In genomic region chr7:2513702-2514101, GRCh38 we compare ENCODE assay signal across 18 cellular contexts. TPM values are rescaled to one million over a fixed set of nuclear protein-coding genes. Genes with fewer than 3 reads are reported as not detected.
A peak's percentile ranks its signal among the peaks of the same experiment; 100 is the strongest.
DNase-seq lines count a peak whose midpoint lies in the region; ATAC-seq and TF ChIP-seq lines count a peak whose summit lies in the region.
"Had no signal": no experiment of that assay in that cellular context is flagged by ENCODE, and none has a peak within 500 bp of the region (broad histone marks: within the 10 kb centered on the region; RNA-seq: fewer than 3 reads in every experiment).

No MANE protein-coding gene starts in this region.

- no peaks in the 10 kb centered on the region for H3K36me3 ChIP-seq in WERI-Rb-1
- H3K36me3 ChIP-seq in neuronal stem cell (replicated peaks in 1 of 2; ENCODE audit: control insufficient read depth in 2 of 2, insufficient read depth in 2 of 2, low read length in 2 of 2) = no peaks in the 10 kb centered on the region

- WGBS in neuronal stem cell (ENCODE audit: extremely low coverage in 2 of 2, insufficient read length in 2 of 2, insufficient replicate concordance in 1 of 2), 2 donors = no CpG with 5 or more reads among the region's 7 CpGs

- H3K4me1 ChIP-seq in neuronal stem cell (ENCODE audit: control insufficient read depth in 2 of 2, insufficient read depth in 1 of 2, low read depth in 1 of 2, low read length in 2 of 2) = peaks cover 50 to 63% of the 10 kb centered on the region in 2 donors

- peak overlapping the region; percentile 97 for H3K14ac ChIP-seq in neuronal stem cell (ENCODE audit: low read length)

- no peak overlapping the region for H4K8ac ChIP-seq in neuronal stem cell (ENCODE audit: low read depth, low read length)

- ATAC-seq in stimulated activated naive CD8-positive, alpha-beta T cell treated with anti-CD3 and anti-CD28 coated beads, Interleukin-15, Interleukin-2, amounts not matched to agents 100 U/mL and 50 U/mL, for 24 hours = no peak
- ATAC-seq: Right ventricle myocardium inferior, T-cell had no signal

- no peak overlapping the region for H3K4me2 ChIP-seq in neuronal stem cell (ENCODE audit: insufficient read depth, low read length, poor library complexity, severe bottlenecking)

- H2BK5ac ChIP-seq in neuronal stem cell (ENCODE audit: low read length) = peak overlapping the region; percentile 32

- no peak overlapping the region for H2AFZ ChIP-seq in neuronal stem cell (ENCODE audit: low read length)

- H3K4ac ChIP-seq in neuronal stem cell (ENCODE audit: low read length) = peak overlapping the region; percentile 85

- H3K4me3 ChIP-seq in WERI-Rb-1 (ENCODE audit: low read depth, low read length) (no peak overlapping the region), neuronal stem cell (ENCODE audit: low read length in 2 of 2) (no peak overlapping the region)
- H3K4me3 ChIP-seq: SK-N-MC had no signal

- peak; percentile 23 for DNase-seq in NCI-H69 (lab: John Stamatoyannopoulos, UW)
- peak; percentile 90 for DNase-seq in WERI-Rb-1
- no peak for DNase-seq in neuronal stem cell (ENCODE audit: low spot score)
- DNase-seq in stimulated activated naive CD8-positive, alpha-beta T cell treated with anti-CD3 and anti-CD28 coated beads, Interleukin-15, Interleukin-2, amounts not matched to agents 100 U/mL and 50 U/mL, for 24 hours = no peak
- no peak for DNase-seq in NOMO-1 (lab: John Stamatoyannopoulos, UW; ENCODE audit: unreplicated experiment in 2 of 2)
- DNase-seq in medulla oblongata (ENCODE audit: extremely low spot score) = no peak
- DNase-seq: CD4-positive, alpha-beta memory T cell; DMS153; GDM1; GOT3; KBM-7; NCI-H187 treated with DMSO at 0.1 percent for 48 hours; NCI-H226; NCI-H526; T-cell had no signal

- peak overlapping the region; percentile 8 for H4K91ac ChIP-seq in neuronal stem cell (ENCODE audit: low read depth, low read length, poor library complexity)

- peak overlapping the region; percentile 95 for H2AK5ac ChIP-seq in neuronal stem cell (ENCODE audit: low read depth, low read length)

- peak overlapping the region; percentile 96; the same call in 1 of the 2 replicates for H3K27ac ChIP-seq in C4-2B
- H3K27ac ChIP-seq in WERI-Rb-1 = peak overlapping the region; percentile 88
- H3K27ac ChIP-seq in neuronal stem cell (replicated peaks; ENCODE audit: low read length) = no peak overlapping the region
- H3K27ac ChIP-seq: SK-N-MC had no signal

- H3K79me1 ChIP-seq in neuronal stem cell (ENCODE audit: low read depth, low read length) = no peaks in the 10 kb centered on the region

- H2BK120ac ChIP-seq in neuronal stem cell (ENCODE audit: low read depth, low read length) = peak overlapping the region; percentile 48

- no peaks in the 10 kb centered on the region for H3K9me3 ChIP-seq in WERI-Rb-1 (ENCODE audit: severe bottlenecking)
- H3K9me3 ChIP-seq in neuronal stem cell (replicated peaks in 1 of 2; ENCODE audit: control insufficient read depth in 2 of 2, insufficient read depth in 1 of 2, low read depth in 1 of 2, low read length in 2 of 2) = peaks cover 0 to 2% of the 10 kb centered on the region in 2 donors

- H3K23ac ChIP-seq in neuronal stem cell (ENCODE audit: low read depth, low read length, poor library complexity) = peak overlapping the region; percentile 76

- no peak for TF ChIP-seq CTCF in C4-2B (conservative IDR thresholded peaks at IDR 0.05)
- TF ChIP-seq CTCF in WERI-Rb-1 (IDR thresholded peaks at IDR 0.05; ENCODE audit: low read depth, low read length) = no peak

- H3K27me3 ChIP-seq in WERI-Rb-1 (ENCODE audit: insufficient read depth, low read depth, severe bottlenecking) (no peaks in the 10 kb centered on the region), neuronal stem cell (ENCODE audit: control insufficient read depth in 3 of 3, insufficient read depth in 3 of 3, low read depth in 1 of 3, low read length in 3 of 3) (peaks cover 0 to 12% (median 0%) of the 10 kb centered on the region in 3 experiments)

- H3K9ac ChIP-seq in neuronal stem cell (ENCODE audit: low read depth, low read length, poor library complexity) = no peak overlapping the region

- H2BK15ac ChIP-seq in neuronal stem cell (ENCODE audit: low read length) = peak overlapping the region; percentile 91

- H3K18ac ChIP-seq in neuronal stem cell (ENCODE audit: low read length) = peak overlapping the region; percentile 93

- H2BK12ac ChIP-seq in neuronal stem cell (ENCODE audit: low read length) = peak overlapping the region; percentile 100

RNA-seq across cellular contexts. Expression of gene LFNG, which starts 5.9 kb away (rescaled TPM):
- polyA plus RNA-seq in neuronal stem cell (2013, experiment 1 of 2) = 84.0 TPM
- 82.3 TPM for polyA plus RNA-seq in neuronal stem cell (2013, experiment 2 of 2)

RNA-seq across cellular contexts. Expression of gene GRIFIN, which starts 37.5 kb away (rescaled TPM):
- not detected for polyA plus RNA-seq in neuronal stem cell (2013, experiment 1 of 2)
- not detected for polyA plus RNA-seq in neuronal stem cell (2013, experiment 2 of 2)
- polyA plus RNA-seq: CD4-positive, alpha-beta memory T cell had no signal

RNA-seq across cellular contexts. Expression of gene BRAT1, which starts 41.6 kb away (rescaled TPM):
- polyA plus RNA-seq in neuronal stem cell (2013, experiment 1 of 2) = 18.7 TPM
- 18.1 TPM for polyA plus RNA-seq in neuronal stem cell (2013, experiment 2 of 2)

RNA-seq across cellular contexts. Expression of gene IQCE, which starts 45.1 kb away (rescaled TPM):
- polyA plus RNA-seq in neuronal stem cell (2013, experiment 1 of 2) = 10.4 TPM
- polyA plus RNA-seq in neuronal stem cell (2013, experiment 2 of 2) = 10.3 TPM

Comparison
In these comparisons a context has a peak if more than half of its experiments do, and no peak if none do; other contexts are left out.
1. DNase-seq: peak in NCI-H69 (single experiment) and WERI-Rb-1 (single experiment); none in neuronal stem cell (single experiment), stimulated activated naive CD8-positive, alpha-beta T cell treated with anti-CD3 and anti-CD28 coated beads, Interleukin-15, Interleukin-2, amounts not matched to agents 100 U/mL and 50 U/mL, for 24 hours (single experiment), NOMO-1 (0 of 2) and medulla oblongata (single experiment).